Comparison of ENCODE assay signal across 23 cellular contexts in the genomic region with DNA sequence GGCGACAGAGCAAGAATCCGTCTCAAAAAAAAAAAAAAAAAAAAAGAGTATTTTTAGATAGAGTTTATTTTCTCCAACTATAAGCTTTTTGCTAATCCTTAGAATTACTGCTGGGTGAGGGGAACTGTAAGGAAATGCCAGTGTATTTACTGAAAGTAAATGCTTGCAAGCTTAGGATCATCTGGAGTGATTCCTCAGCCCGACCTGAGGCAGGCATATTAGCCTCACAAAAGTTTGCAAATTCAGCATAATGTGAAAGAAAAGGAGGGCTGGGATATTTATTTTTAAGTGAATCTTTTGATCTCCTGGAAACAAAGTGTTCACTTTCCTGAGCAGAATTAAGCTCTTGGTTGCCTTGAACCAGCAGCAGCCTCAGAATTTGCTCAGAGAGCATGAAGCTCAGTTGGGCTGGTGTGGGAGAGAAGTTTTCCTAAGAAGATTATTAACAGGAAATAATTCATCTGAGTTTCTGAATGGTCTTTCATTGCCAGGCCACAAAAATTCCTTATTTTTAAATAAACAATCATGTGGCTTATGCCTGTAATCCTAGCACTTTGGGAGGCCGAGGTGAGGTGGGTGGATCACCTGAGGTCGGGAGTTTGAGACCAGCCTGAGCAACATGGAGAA. TPM values are rescaled to one million over a fixed set of nuclear protein-coding genes. Genes with fewer than 3 reads are reported as not detected.
A peak's percentile ranks its signal among the peaks of the same experiment; 100 is the strongest.
DNase-seq lines count a peak whose midpoint lies in the region; ATAC-seq, FAIRE-seq and TF ChIP-seq lines count a peak whose summit lies in the region.
"Had no signal": no experiment of that assay in that cellular context is flagged by ENCODE, and none has a peak within 500 bp of the region (broad histone marks: within the 10 kb centered on the region; RNA-seq: fewer than 3 reads in every experiment).

No MANE protein-coding gene starts in this region.

- TF ChIP-seq POLR2A in A549 (IDR thresholded peaks at IDR 0.05; ENCODE audit: low read length): no peak

- WGBS in A549 (ENCODE audit: missing lambda C conversion rate): 63% methylated on average over 5 of the region's 5 CpGs

- in situ Hi-C loops in HAP-1 (cut with MboI; ENCODE audit: low sequenced_read_pairs): no loop called here

- H3K36me3 ChIP-seq in HAP-1 (replicated peaks): no peaks in the 10 kb centered on the region
- H3K36me3 ChIP-seq: gastroesophageal sphincter, neural progenitor cell, SJCRH30, vagina, WERI-Rb-1 had no signal

- no peak for TF ChIP-seq RAD21 in A549 (conservative IDR thresholded peaks at IDR 0.05 in 1 of 2, IDR thresholded peaks at IDR 0.05 in 1 of 2)

- H3K4me1 ChIP-seq in A549 (no peaks in the 10 kb centered on the region), HAP-1 (no peaks in the 10 kb centered on the region)
- H3K4me1 ChIP-seq: gastroesophageal sphincter, neural progenitor cell, vagina had no signal

- DNase-seq in A549 (ENCODE audit: low read depth in 1 of 2, low spot score in 1 of 2): no peak
- peak; percentile 67 for DNase-seq in HCEC 1CT
- DNase-seq in astrocyte of the hippocampus (ENCODE audit: low read depth, low spot score): peak; percentile 49
- DNase-seq in fibroblast of villous mesenchyme (ENCODE audit: low read depth): peak; percentile 56
- no peak for DNase-seq in HAP-1 (ENCODE audit: low spot score in 2 of 2)
- DNase-seq: activated naive CD4-positive, alpha-beta T cell; anterior cingulate cortex; NCI-H1417 treated with DMSO at 0.1 percent for 48 hours; NCI-H2171; NCI-H748 treated with DMSO at 0.1 percent for 48 hours; stimulated activated CD4-positive, alpha-beta T cell treated with anti-CD3 and anti-CD28 coated beads, Interleukin-12 subunit alpha, Interleukin-12 subunit beta, amount 100 ng/mL, for 4 hours; stimulated activated CD8-positive, alpha-beta memory T cell treated with anti-CD3 and anti-CD28 coated beads, Interleukin-4, amount 100 ng/mL, for 48 hours; WERI-Rb-1 had no signal

- ATAC-seq in A549: no peak
- no peak for ATAC-seq in GM18519 (IDR thresholded peaks at IDR 0.05; ENCODE audit: low FRiP score, unreplicated experiment)
- no peak for ATAC-seq in GM21381 (IDR thresholded peaks at IDR 0.05; ENCODE audit: unreplicated experiment)
- no peak for ATAC-seq in HG03565 (IDR thresholded peaks at IDR 0.05; ENCODE audit: unreplicated experiment)
- ATAC-seq: gastroesophageal sphincter, left lobe of liver had no signal

- POLR2A ChIA-PET in A549 (lab: Yijun Ruan, JAX): no interaction called here

- no peak overlapping the region for H3K4me3 ChIP-seq in A549
- no peak overlapping the region for H3K4me3 ChIP-seq in fibroblast of villous mesenchyme (ENCODE audit: low read depth, low read length)
- no peak overlapping the region for H3K4me3 ChIP-seq in HAP-1
- H3K4me3 ChIP-seq: gastroesophageal sphincter, neural progenitor cell, SJCRH30, vagina had no signal

- H3K4me2 ChIP-seq in A549: no peak overlapping the region
- H3K4me2 ChIP-seq: neural progenitor cell had no signal

- H3K9me3 ChIP-seq in A549 (peaks cover 10% of the 10 kb centered on the region; the same call in 2 of the 3 replicates), HAP-1 (0 out of 2 replicates have a peak, but pooled peaks cover 2% of the 10 kb centered on the region)
- H3K9me3 ChIP-seq: vagina had no signal

- TF ChIP-seq CTCF in A549 (IDR thresholded peaks at IDR 0.05) (no peak), fibroblast of villous mesenchyme (IDR thresholded peaks at IDR 0.05; ENCODE audit: insufficient read depth, low read depth, low read length) (no peak)

- TF ChIP-seq EP300 in A549 (IDR thresholded peaks at IDR 0.05): no peak

- H3K27me3 ChIP-seq in HAP-1 (ENCODE audit: low read depth): no peaks in the 10 kb centered on the region
- H3K27me3 ChIP-seq: gastroesophageal sphincter, neural progenitor cell, SJCRH30, vagina had no signal

- CTCF ChIA-PET in A549 (lab: Yijun Ruan, JAX): interaction anchor here (1.2 to 1.3 kb wide), 2 partner anchors 14 to 19 kb away, joined by 3 to 4 read pairs; no protein-coding TSS in a partner anchor

- FAIRE-seq in A549 (lab: Jason Lieb, UNC): no peak
- FAIRE-seq: A204.1, HTR-8/SVneo had no signal

- H3K27ac ChIP-seq in A549: no peak overlapping the region
- H3K27ac ChIP-seq: gastroesophageal sphincter, neural progenitor cell, SJCRH30, vagina, WERI-Rb-1 had no signal

TF ChIP-seq in A549, 52 proteins besides CTCF, POLR2A, EP300 and RAD21:
- TF ChIP-seq HOXB5 (CRISPR knock-in tag; IDR thresholded peaks at IDR 0.05) (no peak), MAFK (IDR thresholded peaks at IDR 0.05; ENCODE audit: partially characterized antibody) (peak; percentile 22)

RNA-seq across cellular contexts. Expression of a gene that starts 24.7 kb away (rescaled TPM):
- 6.3 and 7.2 TPM in 2 replicates for polyA plus RNA-seq in A549 (2011; rRNA removed)
- polyA plus RNA-seq in A549 (2012; cell fraction: cytosol; rRNA removed): 2.5 and 3.6 TPM in 2 replicates
- 4.7 and 6.9 TPM in 2 replicates for polyA plus RNA-seq in A549 (2012; cell fraction: nucleus; rRNA removed)
- polyA plus RNA-seq in A549 (2017; fragmentation: RNase III; extraction: RNeasy Plus Mini Kit Qiagen cat#74134 plus additional on column Dnase treatment): 2.8 to 3.1 TPM (median 2.9 TPM) in 3 replicates
- polyA minus RNA-seq in A549 (2011; rRNA and poly(A)+ RNA removed): 7.4 and 8.3 TPM in 2 replicates
- total RNA-seq in fibroblast of villous mesenchyme: 17.7 and 19.9 TPM in 2 replicates

Comparison
In these comparisons a context has a peak if more than half of its experiments do, and no peak if none do; other contexts are left out.
1. DNase-seq: peak in HCEC 1CT (single experiment), astrocyte of the hippocampus (single experiment) and fibroblast of villous mesenchyme (single experiment); none in A549 (0 of 2) and HAP-1 (0 of 2).